21 cellular contexts compared by ENCODE assay signal in the genomic region with DNA sequence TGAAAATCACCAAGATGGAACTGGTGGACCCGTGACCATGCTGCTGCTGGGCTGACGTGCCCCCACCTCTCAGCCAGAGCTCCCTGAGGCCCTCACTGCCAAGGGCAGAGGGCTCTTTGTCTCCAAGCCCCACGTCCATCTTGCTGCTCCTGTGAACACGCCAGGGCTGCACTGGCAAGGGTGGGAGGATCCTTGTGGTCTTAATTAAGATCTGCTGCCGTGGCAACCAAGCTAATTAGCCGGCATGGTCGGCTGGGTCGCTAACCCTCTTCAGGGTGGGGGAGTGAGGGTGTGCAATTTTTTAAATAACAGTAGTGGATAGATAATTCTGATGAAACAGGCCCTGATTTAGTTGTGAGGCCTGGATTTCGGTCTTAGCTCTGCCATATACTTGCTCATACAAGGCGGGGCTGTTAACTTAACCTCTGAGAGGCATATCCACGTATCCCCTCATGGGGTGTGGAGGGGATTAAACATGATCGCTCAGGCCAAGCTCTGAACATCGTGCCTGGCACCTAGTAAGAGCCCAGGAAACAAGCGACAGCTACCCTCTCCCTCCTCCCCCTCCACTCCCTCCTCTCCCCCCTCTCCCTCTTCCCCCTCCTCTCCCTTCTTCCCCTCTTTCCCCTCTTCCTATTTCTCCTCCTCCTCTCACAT.
A peak's percentile ranks its signal among the peaks of the same experiment; 100 is the strongest.
DNase-seq lines count a peak whose midpoint lies in the region; TF ChIP-seq lines count a peak whose summit lies in the region.
"Had no signal": no experiment of that assay in that cellular context is flagged by ENCODE, and none has a peak within 500 bp of the region (broad histone marks: within the 10 kb centered on the region; RNA-seq: fewer than 3 reads in every experiment).

No MANE protein-coding gene starts in this region.

- TF ChIP-seq EP300 in esophagus muscularis mucosa (IDR thresholded peaks at IDR 0.05) = no peak

- H3K4me3 ChIP-seq in esophagus muscularis mucosa = no peak overlapping the region
- H3K4me3 ChIP-seq: A549, BLaER1, GM23338, HAP-1 had no signal

- intact Hi-C loops in esophagus muscularis mucosa (cut with DNase I) = no loop called here

- no peak overlapping the region for H3K4me3 Mint-ChIP-seq in glutamatergic neuron (ENCODE audit: unreplicated experiment)
- H3K4me3 Mint-ChIP-seq: CD4-positive, alpha-beta memory T cell; GM23338 had no signal

- H3K27me3 Mint-ChIP-seq in glutamatergic neuron (ENCODE audit: unreplicated experiment) = peaks cover 10% of the 10 kb centered on the region

- H3K27me3 ChIP-seq in esophagus muscularis mucosa = peaks cover 0 to 16% (median 0%) of the 10 kb centered on the region in 4 donors
- H3K27me3 ChIP-seq: BLaER1 had no signal

- H3K36me3 Mint-ChIP-seq in glutamatergic neuron (ENCODE audit: unreplicated experiment) = no peaks in the 10 kb centered on the region
- H3K36me3 Mint-ChIP-seq: CD4-positive, alpha-beta memory T cell had no signal

- H3K9me3 Mint-ChIP-seq in glutamatergic neuron (ENCODE audit: unreplicated experiment) = peaks cover 16% of the 10 kb centered on the region
- H3K9me3 Mint-ChIP-seq: CD4-positive, alpha-beta memory T cell; GM23338 had no signal

- H3K36me3 ChIP-seq in esophagus muscularis mucosa = no peaks in the 10 kb centered on the region
- H3K36me3 ChIP-seq: BLaER1, HAP-1 had no signal

- peaks cover 12% of the 10 kb centered on the region for H3K4me1 Mint-ChIP-seq in glutamatergic neuron (ENCODE audit: low read depth, unreplicated experiment)
- H3K4me1 Mint-ChIP-seq: CD4-positive, alpha-beta memory T cell had no signal

- TF ChIP-seq POLR2A in esophagus muscularis mucosa (IDR thresholded peaks at IDR 0.05; ENCODE audit: low read depth) = no peak

- DNase-seq in NCI-H748 (lab: John Stamatoyannopoulos, UW; ENCODE audit: unreplicated experiment) (peak; percentile 50), NCI-H748 treated with DMSO at 0.1 percent for 48 hours (lab: John Stamatoyannopoulos, UW) (no peak), NCI-H1105 treated with DMSO at 0.1 percent for 48 hours (lab: John Stamatoyannopoulos, UW) (peak; percentile 29), glutamatergic neuron (no peak), esophagus muscularis mucosa (ENCODE audit: extremely low spot score) (no peak), ureter (ENCODE audit: low spot score) (no peak)
- DNase-seq in activated CD8-positive, alpha-beta memory T cell treated with anti-CD3 and anti-CD28 coated beads, Interleukin-2, amount 50 U/mL, for 4 hours = no peak
- DNase-seq: DMS153; Kasumi-1; NCI-H1694; NCI-H2081 treated with DMSO at 0.1 percent for 48 hours; NCI-H226; NK-92 treated with Interleukin-12 subunit alpha and Interleukin-12 subunit beta, amount 100 ng/mL, for 24 hours; SHP77 treated with DMSO at 0.1 percent for 48 hours; T-helper 1 cell had no signal

- H3K4me1 ChIP-seq in esophagus muscularis mucosa = peaks cover 0 to 6% (median 0%) of the 10 kb centered on the region in 4 donors
- H3K4me1 ChIP-seq: A549, HAP-1 had no signal

- TF ChIP-seq CTCF in glutamatergic neuron (IDR thresholded peaks at IDR 0.05; ENCODE audit: partially characterized antibody, unreplicated experiment) = no peak
- TF ChIP-seq CTCF in esophagus muscularis mucosa (IDR thresholded peaks at IDR 0.05) = no peak

- H3K9me3 ChIP-seq in esophagus muscularis mucosa = no peaks in the 10 kb centered on the region
- H3K9me3 ChIP-seq: A549, BLaER1, HAP-1 had no signal

- 80% methylated on average over 12 of the region's 14 CpGs for WGBS in esophagus muscularis mucosa

- no peak overlapping the region for H3K27ac ChIP-seq in esophagus muscularis mucosa (replicated peaks in 1 of 4)
- H3K27ac ChIP-seq: A549, BLaER1, RWPE1 had no signal

- H3K27ac Mint-ChIP-seq in glutamatergic neuron (ENCODE audit: unreplicated experiment) = peak overlapping the region; percentile 25
- H3K27ac Mint-ChIP-seq: CD4-positive, alpha-beta memory T cell; GM23338 had no signal

Comparison
In these comparisons a context has a peak if more than half of its experiments do, and no peak if none do; other contexts are left out.
1. DNase-seq: peak in NCI-H748 (single experiment) and NCI-H1105 treated with DMSO at 0.1 percent for 48 hours (single experiment); none in NCI-H748 treated with DMSO at 0.1 percent for 48 hours (single experiment), glutamatergic neuron (single experiment), activated CD8-positive, alpha-beta memory T cell treated with anti-CD3 and anti-CD28 coated beads, Interleukin-2, amount 50 U/mL, for 4 hours (single experiment), esophagus muscularis mucosa (single experiment) and ureter (single experiment).